ENCODE assay signal across 10 cellular contexts in the genomic region with DNA sequence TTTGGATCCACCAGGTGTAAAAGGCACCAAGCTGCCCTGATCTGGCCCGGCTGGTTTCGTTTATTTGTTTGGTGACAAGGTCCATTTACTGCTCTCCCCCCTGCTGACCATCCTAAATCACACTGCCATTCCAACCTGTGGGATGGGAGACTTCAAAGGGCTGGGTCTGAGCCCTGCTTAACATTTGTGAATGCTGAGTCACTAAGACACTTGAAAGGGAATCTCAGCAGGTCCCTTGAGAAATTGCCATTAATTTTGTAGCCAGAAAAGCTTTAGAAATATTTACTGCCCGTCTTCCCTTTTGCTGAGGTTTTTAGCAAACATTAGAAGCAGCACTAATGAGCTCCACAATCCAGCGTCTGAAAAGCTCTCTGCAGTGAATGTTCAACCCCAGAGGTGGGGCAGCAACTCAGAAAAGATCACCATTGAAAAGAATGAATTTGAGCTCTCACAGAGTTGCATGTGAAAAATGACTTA.
DNase-seq lines count a peak whose midpoint lies in the region; ATAC-seq and TF ChIP-seq lines count a peak whose summit lies in the region.
"Had no signal": no experiment of that assay in that cellular context is flagged by ENCODE, and none has a peak within 500 bp of the region (broad histone marks: within the 10 kb centered on the region; RNA-seq: fewer than 3 reads in every experiment).

No MANE protein-coding gene starts in this region.

- no peaks in the 10 kb centered on the region for H3K27me3 Mint-ChIP-seq in MCF 10A (ENCODE audit: insufficient read depth, unreplicated experiment)
- H3K27me3 Mint-ChIP-seq: CD4-positive, alpha-beta memory T cell had no signal

- H3K4me3 Mint-ChIP-seq in MCF 10A (ENCODE audit: unreplicated experiment) = no peak overlapping the region
- H3K4me3 Mint-ChIP-seq: activated T-helper 1 cell treated with anti-CD3 and anti-CD28 coated beads, Interleukin-12 subunit alpha, Interleukin-12 subunit beta, Interleukin-2, Interleukin-4 antibody, amounts not matched to agents 30 ng/mL and 10 ng/mL and 1 ng/mL, durations not matched to agents 14 hours and 24 hours and 36 hours; CD4-positive, alpha-beta memory T cell had no signal

- DNase-seq in MCF 10A (ENCODE audit: unreplicated experiment) (peak; percentile 8), breast epithelium (ENCODE audit: low spot score in 2 of 2) (no peak), Panc1 (ENCODE audit: low read depth, low spot score) (peak; percentile 28), iPS-NIHi11 (ENCODE audit: low spot score) (peak; percentile 80), SW 1271 (lab: John Stamatoyannopoulos, UW) (no peak)
- no peak for DNase-seq in activated CD8-positive, alpha-beta memory T cell treated with anti-CD3 and anti-CD28 coated beads for 24 hours
- DNase-seq: CD4-positive, alpha-beta memory T cell had no signal

- H3K4me1 ChIP-seq in breast epithelium (peaks cover 6 to 14% of the 10 kb centered on the region in 2 donors), Panc1 (ENCODE audit: control insufficient read depth, insufficient read depth, low read length) (peaks cover 57% of the 10 kb centered on the region)

- BruUV-seq in MCF 10A (replicated peaks; lab: Mats Ljungman, UMichigan) (no TSS peak), Panc1 (replicated peaks; lab: Mats Ljungman, UMichigan) (no TSS peak)

- ATAC-seq in Panc1 (peak; percentile 96), HG02610 (IDR thresholded peaks at IDR 0.05; ENCODE audit: unreplicated experiment) (no peak), HG03342 (IDR thresholded peaks at IDR 0.05; ENCODE audit: unreplicated experiment) (no peak)

- H3K36me3 ChIP-seq in breast epithelium = no peaks in the 10 kb centered on the region
- no peaks in the 10 kb centered on the region for H3K36me3 ChIP-seq in Panc1 (ENCODE audit: control insufficient read depth, insufficient read depth, low read length)

- H3K4me1 Mint-ChIP-seq in MCF 10A (ENCODE audit: insufficient read depth, unreplicated experiment) = peaks cover under 1% of the 10 kb centered on the region

- POLR2A ChIA-PET in MCF 10A (lab: Yijun Ruan, JAX) = interaction anchor here (0.7 to 1.0 kb wide), 2 partner anchors 15 to 58 kb away, joined by 3 to 5 read pairs; no protein-coding TSS in a partner anchor
- POLR2A ChIA-PET in Panc1 (lab: Charles Lee) = interaction anchor here (0.6 kb wide), 1 partner anchor 63 kb away, joined by 3 read pairs; no protein-coding TSS in a partner anchor

- H3K27me3 ChIP-seq in breast epithelium (no peaks in the 10 kb centered on the region), Panc1 (ENCODE audit: control insufficient read depth, insufficient read depth, low read length) (no peaks in the 10 kb centered on the region)

- no peak overlapping the region for H3K27ac Mint-ChIP-seq in MCF 10A (ENCODE audit: low read depth, unreplicated experiment)
- H3K27ac Mint-ChIP-seq: activated T-helper 1 cell treated with anti-CD3 and anti-CD28 coated beads, Interleukin-12 subunit alpha, Interleukin-12 subunit beta, Interleukin-2, Interleukin-4 antibody, amounts not matched to agents 30 ng/mL and 10 ng/mL and 1 ng/mL, durations not matched to agents 14 hours and 24 hours and 36 hours had no signal

- H3K9me3 ChIP-seq in breast epithelium = peaks cover 0 to 3% of the 10 kb centered on the region in 2 donors
- 0 out of 2 replicates have a peak, but pooled peaks cover 3% of the 10 kb centered on the region for H3K9me3 ChIP-seq in Panc1 (ENCODE audit: control insufficient read depth, insufficient read depth, low read depth, low read length)

- CTCF ChIA-PET in MCF 10A (lab: Yijun Ruan, JAX) = interaction anchor here (0.7 to 0.9 kb wide), 2 partner anchors 105 to 132 kb away, joined by 3 to 4 read pairs; no protein-coding TSS in a partner anchor
- CTCF ChIA-PET in Panc1 (lab: Charles Lee) = interaction anchor here (0.7 kb wide), 3 partner anchors 9 to 27 kb away, joined by 3 to 5 read pairs (median 4); no protein-coding TSS in a partner anchor

- H3K36me3 Mint-ChIP-seq in MCF 10A (ENCODE audit: insufficient read depth, unreplicated experiment) = no peaks in the 10 kb centered on the region

- peaks cover 8% of the 10 kb centered on the region for H3K9me3 Mint-ChIP-seq in MCF 10A (ENCODE audit: unreplicated experiment)

- TF ChIP-seq CTCF in MCF 10A (IDR thresholded peaks at IDR 0.05; ENCODE audit: unreplicated experiment) (no peak), breast epithelium (IDR thresholded peaks at IDR 0.05) (no peak), Panc1 (IDR thresholded peaks at IDR 0.05) (no peak)

- in situ Hi-C loops in Panc1 (cut with HindIII; ENCODE audit: low pct_unique_long_range_greater_than_20kb, low sequenced_read_pairs) = no loop called here

- H3K4me3 ChIP-seq in breast epithelium = no peak overlapping the region
- H3K4me3 ChIP-seq in Panc1 (ENCODE audit: low read depth in 2 of 2, low read length in 2 of 2) = peak overlapping the region in 1 of 2 experiments; percentile 3; a peak in 1 of 4 replicates

- no peak for TF ChIP-seq POLR2A in breast epithelium (IDR thresholded peaks at IDR 0.05)

- intact Hi-C loops in MCF 10A (cut with micrococcal nuclease) (no loop called here), breast epithelium (cut with DNase I; ENCODE audit: low total_unique reads) (no loop called here), Panc1 (cut with micrococcal nuclease; ENCODE audit: unreplicated experiment) (loop anchor here (2.0 to 10.0 kb wide), 3 partner anchors 68 to 386 kb away; no protein-coding TSS in a partner anchor)

- H3K27ac ChIP-seq in breast epithelium (no peak overlapping the region), Panc1 (ENCODE audit: low read length) (peak overlapping the region; percentile 100)

Comparison
In these comparisons a context has a peak if more than half of its experiments do, and no peak if none do; other contexts are left out.
1. DNase-seq: peak in MCF 10A (single experiment), Panc1 (single experiment) and iPS-NIHi11 (single experiment); none in breast epithelium (0 of 2), SW 1271 (0 of 2) and activated CD8-positive, alpha-beta memory T cell treated with anti-CD3 and anti-CD28 coated beads for 24 hours (single experiment).